In the genomic region with DNA sequence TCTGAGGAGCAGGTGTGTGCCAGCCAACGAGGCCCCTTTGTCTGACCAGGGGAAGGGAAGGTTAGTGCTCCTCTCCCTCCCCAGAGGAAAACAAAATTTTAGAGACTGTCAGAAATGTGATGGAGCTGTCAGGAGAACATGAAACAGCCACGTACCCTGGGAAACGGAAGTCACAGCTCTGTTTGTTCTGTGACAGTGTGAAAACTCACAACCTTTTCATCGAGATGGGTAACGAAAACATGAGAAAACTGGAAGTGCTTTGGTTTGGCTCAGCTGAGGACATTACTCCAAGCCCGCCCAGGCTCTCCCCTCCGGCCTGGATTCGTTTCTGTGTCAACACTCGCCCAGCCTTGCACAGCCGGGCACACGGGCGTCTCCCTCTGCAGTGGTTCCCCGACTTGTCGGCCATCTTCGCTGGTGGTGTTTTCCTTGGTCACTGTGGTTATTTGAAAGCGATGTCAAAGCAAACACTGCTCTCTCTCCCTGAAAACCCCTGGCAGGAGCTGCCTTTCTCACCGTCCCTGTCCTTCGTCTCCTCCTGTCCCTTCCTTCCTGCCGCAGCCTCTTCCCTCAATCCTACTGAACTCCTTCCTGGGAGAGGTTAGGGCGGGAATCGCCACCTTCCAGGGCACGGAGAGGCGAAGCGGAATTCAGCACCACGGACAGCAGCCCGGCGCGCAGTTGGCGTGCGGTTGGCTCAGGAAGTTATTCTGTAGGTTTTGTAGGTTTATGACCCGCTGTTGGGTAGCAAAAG, we compare ENCODE assay signal across 10 cellular contexts. TPM values are rescaled to one million over a fixed set of nuclear protein-coding genes. Genes with fewer than 3 reads are reported as not detected.
A peak's percentile ranks its signal among the peaks of the same experiment; 100 is the strongest.
DNase-seq lines count a peak whose midpoint lies in the region; ATAC-seq, FAIRE-seq and TF ChIP-seq lines count a peak whose summit lies in the region.
"Had no signal": no experiment of that assay in that cellular context is flagged by ENCODE, and none has a peak within 500 bp of the region (broad histone marks: within the 10 kb centered on the region; RNA-seq: fewer than 3 reads in every experiment).

No MANE protein-coding gene starts in this region.

- H3K36me3 Mint-ChIP-seq in T-helper 1 cell treated with Interleukin-12 subunit alpha and Interleukin-12 subunit beta and Interleukin-4 antibody, amounts not matched to agents 30 μg/mL and 1 μg/mL, for 36 hours (ENCODE audit: low read depth) = no peaks in the 10 kb centered on the region
- H3K36me3 Mint-ChIP-seq in progenitor cell of endocrine pancreas (ENCODE audit: insufficient read depth) = no peaks in the 10 kb centered on the region

- SMC1A ChIA-PET in GM12878 (lab: Charles Lee; ENCODE audit: uncharacterized antibody, unreplicated experiment) = interaction anchor here (1.0 kb wide), 1 partner anchor 491 kb away, joined by 5 read pairs; no protein-coding TSS in a partner anchor

- RAD21 ChIA-PET in GM12878 (lab: Charles Lee; ENCODE audit: unreplicated experiment) = interaction anchor here (2.8 kb wide), 1 partner anchor 478 kb away, joined by 36 read pairs; no protein-coding TSS in a partner anchor

- no peaks in the 10 kb centered on the region for H4K20me1 ChIP-seq in GM12878 (ENCODE audit: control insufficient read depth, insufficient read depth)

- CTCF ChIA-PET in GM12878 (lab: Yijun Ruan, JAX) = interaction anchor here (0.9 to 14.5 kb wide), 3 partner anchors 52 to 491 kb away, joined by 3 to 157 read pairs (median 3); no protein-coding TSS in a partner anchor

- no peak for TF ChIP-seq RAD21 in GM12878 (IDR thresholded peaks at IDR 0.05; ENCODE audit: insufficient read depth, low read depth, low read length)

- H3K27ac ChIP-seq in GM12878 (ENCODE audit: control insufficient read depth, insufficient read depth) = no peak overlapping the region
- no peak overlapping the region for H3K27ac ChIP-seq in kidney (ENCODE audit: low read depth in 2 of 2, low read length in 2 of 2)
- H3K27ac ChIP-seq in small intestine (ENCODE audit: low read depth in 1 of 2, low read length in 1 of 2) = no peak overlapping the region
- H3K27ac ChIP-seq: SJSA1 had no signal

- DNase-seq in COLO829 (ENCODE audit: low spot score) (peak; percentile 57), GM12878 (ENCODE audit: low read depth, low spot score) (no peak), progenitor cell of endocrine pancreas (ENCODE audit: low spot score, unreplicated experiment) (peak; percentile 74), kidney (no peak), small intestine (no peak)

- peaks cover 46% of the 10 kb centered on the region for H3K27me3 Mint-ChIP-seq in T-helper 1 cell treated with Interleukin-12 subunit alpha and Interleukin-12 subunit beta and Interleukin-4 antibody, amounts not matched to agents 30 μg/mL and 1 μg/mL, for 36 hours (ENCODE audit: low read depth)
- peaks cover 57% of the 10 kb centered on the region for H3K27me3 Mint-ChIP-seq in progenitor cell of endocrine pancreas

- BruUV-seq in GM12878 (replicated peaks; lab: Mats Ljungman, UMichigan) = no TSS peak

- no peak overlapping the region for H3K27ac Mint-ChIP-seq in T-helper 1 cell treated with Interleukin-12 subunit alpha and Interleukin-12 subunit beta and Interleukin-4 antibody, amounts not matched to agents 30 μg/mL and 1 μg/mL, for 36 hours
- H3K27ac Mint-ChIP-seq in progenitor cell of endocrine pancreas = peak overlapping the region; percentile 3

- H3K9ac ChIP-seq in GM12878 (ENCODE audit: control insufficient read depth, insufficient read depth, low read length) (no peak overlapping the region), kidney (ENCODE audit: low read length in 2 of 2) (no peak overlapping the region)

- in situ Hi-C loops in GM12878 (cut with MboI) = no loop called here

- H3K9me3 ChIP-seq in GM12878 (replicated peaks; ENCODE audit: control insufficient read depth, insufficient read depth, low read length) (no peaks in the 10 kb centered on the region), kidney (ENCODE audit: control insufficient read depth in 1 of 2, low read length in 2 of 2) (no peaks in the 10 kb centered on the region), small intestine (ENCODE audit: control insufficient read depth, low read depth) (no peaks in the 10 kb centered on the region)
- H3K9me3 ChIP-seq: SJSA1 had no signal

- H3K79me2 ChIP-seq in GM12878 (ENCODE audit: control insufficient read depth, insufficient read depth, low read length) = no peaks in the 10 kb centered on the region

- TF ChIP-seq CTCF in GM12878 (IDR thresholded peaks at IDR 0.05 in 2 of 3, conservative IDR thresholded peaks at IDR 0.05 in 1 of 3; ENCODE audit: control insufficient read depth in 2 of 3, extremely low read depth in 1 of 3, insufficient read depth in 1 of 3, low read depth in 3 of 3, low read length in 3 of 3) = no peak
- TF ChIP-seq CTCF in progenitor cell of endocrine pancreas (IDR thresholded peaks at IDR 0.05; ENCODE audit: unreplicated experiment) = no peak
- TF ChIP-seq CTCF in kidney (IDR thresholded peaks at IDR 0.05; ENCODE audit: borderline replicate concordance, extremely low read depth, insufficient read depth) = no peak

- H3K4me2 ChIP-seq in GM12878 (ENCODE audit: control insufficient read depth, insufficient read depth) = no peak overlapping the region

- H3K27me3 ChIP-seq in GM12878 (replicated peaks in 1 of 2; ENCODE audit: control insufficient read depth in 2 of 2, insufficient read depth in 2 of 2, low read length in 1 of 2) (peaks cover 3% of the 10 kb centered on the region in 2 experiments; a peak in 2 of 4 replicates), small intestine (ENCODE audit: control insufficient read depth in 2 of 2, insufficient read depth in 2 of 2, low read length in 2 of 2) (no peaks in the 10 kb centered on the region)

- POLR2A ChIA-PET in GM12878 (lab: Charles Lee) = no interaction called here

- intact Hi-C loops in GM12878 (cut with micrococcal nuclease; ENCODE audit: unreplicated experiment) = no loop called here
- intact Hi-C loops in kidney (cut with DNase I) = no loop called here

- no peak for TF ChIP-seq POLR2A in GM12878 (IDR thresholded peaks at IDR 0.05; ENCODE audit: low read depth, low read length)

- H2AFZ ChIP-seq in GM12878 (ENCODE audit: control insufficient read depth, low read depth, low read length) = no peak overlapping the region

- H3K4me3 ChIP-seq in GM12878 = no peak overlapping the region
- H3K4me3 ChIP-seq in kidney (ENCODE audit: low read length in 2 of 2) = no peak overlapping the region
- H3K4me3 ChIP-seq in small intestine (ENCODE audit: low read depth in 1 of 2, low read length in 2 of 2) = no peak overlapping the region
- H3K4me3 ChIP-seq: SJSA1 had no signal

- ATAC-seq in GM12878 (no peak), GM18517 (IDR thresholded peaks at IDR 0.05; ENCODE audit: unreplicated experiment) (no peak), GM19452 (IDR thresholded peaks at IDR 0.05; ENCODE audit: unreplicated experiment) (no peak)

- H3K4me1 ChIP-seq in GM12878 (ENCODE audit: control insufficient read depth, insufficient read depth, low read length) (no peaks in the 10 kb centered on the region), kidney (ENCODE audit: control insufficient read depth in 1 of 2, insufficient read depth in 1 of 2, low read depth in 1 of 2, low read length in 2 of 2) (no peaks in the 10 kb centered on the region), small intestine (ENCODE audit: control insufficient read depth in 2 of 2, insufficient read depth in 1 of 2, low read depth in 1 of 2, low read length in 1 of 2) (no peaks in the 10 kb centered on the region)
- H3K4me1 ChIP-seq: SJSA1 had no signal

- peak overlapping the region; percentile 15 for H3K4me3 Mint-ChIP-seq in T-helper 1 cell treated with Interleukin-12 subunit alpha and Interleukin-12 subunit beta and Interleukin-4 antibody, amounts not matched to agents 30 μg/mL and 1 μg/mL, for 36 hours
- H3K4me3 Mint-ChIP-seq in progenitor cell of endocrine pancreas (ENCODE audit: low read depth) = no peak overlapping the region

- TF ChIP-seq EP300 in GM12878 (IDR thresholded peaks at IDR 0.05; ENCODE audit: borderline replicate concordance in 1 of 2, control insufficient read depth in 1 of 2, low read depth in 2 of 2, low read length in 2 of 2) = no peak

- WGBS in GM12878 (ENCODE audit: insufficient coverage, insufficient replicate concordance, low lambda C conversion rate, missing lambda C conversion rate) = 29% methylated on average over 31 of the region's 31 CpGs
- 26 to 36% (median 29%) methylated on average over 31 of the region's 31 CpGs for WGBS in small intestine, 3 donors

- no peak for FAIRE-seq in GM12878 (lab: Jason Lieb, UNC)
- no peak for FAIRE-seq in kidney (lab: Jason Lieb, UNC)
- FAIRE-seq in small intestine (lab: Jason Lieb, UNC) = no peak
- FAIRE-seq: islet of Langerhans had no signal

- no peaks in the 10 kb centered on the region for H3K9me3 Mint-ChIP-seq in T-helper 1 cell treated with Interleukin-12 subunit alpha and Interleukin-12 subunit beta and Interleukin-4 antibody, amounts not matched to agents 30 μg/mL and 1 μg/mL, for 36 hours
- H3K9me3 Mint-ChIP-seq in progenitor cell of endocrine pancreas (ENCODE audit: low read depth) = no peaks in the 10 kb centered on the region

- H3K4me1 Mint-ChIP-seq in T-helper 1 cell treated with Interleukin-12 subunit alpha and Interleukin-12 subunit beta and Interleukin-4 antibody, amounts not matched to agents 30 μg/mL and 1 μg/mL, for 36 hours (ENCODE audit: low read depth) = peaks cover 21% of the 10 kb centered on the region
- no peaks in the 10 kb centered on the region for H3K4me1 Mint-ChIP-seq in progenitor cell of endocrine pancreas (ENCODE audit: low read depth)

- H3K36me3 ChIP-seq in GM12878 (ENCODE audit: control insufficient read depth in 2 of 2, insufficient read depth in 2 of 2, low read length in 1 of 2) (no peaks in the 10 kb centered on the region), kidney (ENCODE audit: control insufficient read depth in 1 of 2, insufficient read depth in 2 of 2, low read length in 2 of 2) (no peaks in the 10 kb centered on the region), small intestine (ENCODE audit: control insufficient read depth in 2 of 2, insufficient read depth in 2 of 2, low read length in 2 of 2) (no peaks in the 10 kb centered on the region)
- H3K36me3 ChIP-seq: SJSA1 had no signal

RNA-seq across cellular contexts. Expression of a gene that starts 12.9 kb away (rescaled TPM):
- total RNA-seq in GM12878 (2013; cell fraction: nucleolus; rRNA removed) = 43.6 and 46.7 TPM in 2 replicates
- total RNA-seq in GM12878 (2014; rRNA removed) = 106 and 132 TPM in 2 replicates
- total RNA-seq in GM12878 (2014; rRNA removed; fragmentation: Illumina TruSeq; extraction: Trizol) = 36.6 and 47.5 TPM in 2 replicates
- 83.6 and 85.7 TPM in 2 replicates for total RNA-seq in GM12878 (2021)
- 23.5 TPM for polyA plus RNA-seq in GM12878 (2011; ENCODE audit: low read depth)
- 48.1 and 71.5 TPM in 2 replicates for polyA plus RNA-seq in GM12878 (2011; rRNA removed)
- 100 and 140 TPM in 2 replicates for polyA plus RNA-seq in GM12878 (2011; cell fraction: cytosol; rRNA removed)
- polyA plus RNA-seq in GM12878 (2011; cell fraction: nucleus; rRNA removed) = 73.0 and 84.9 TPM in 2 replicates
- 59.4 and 59.8 TPM in 2 replicates for polyA plus RNA-seq in GM12878 (2012)
- 8.8 and 20.3 TPM in 2 replicates for polyA plus RNA-seq in GM12878 (2014; fragmentation: Illumina TruSeq; extraction: Trizol)
- polyA plus RNA-seq in GM12878 (2014; fragmentation: Nextera tagmentation; extraction: Ambion mirVana) = 10 to 100 TPM in 1 of 2 experiments, 1 to 10 TPM in 1; 2.7 to 14.3 TPM
- polyA plus RNA-seq in GM12878 (2014; rRNA removed) = 146 and 170 TPM in 2 replicates
- 100 to 1,000 TPM; 178 to 206 TPM for polyA plus RNA-seq in GM12878 (2016; fragmentation: Nextera tagmentation; extraction: Ambion mirVana)
- 11.3 and 24.2 TPM in 2 replicates for polyA minus RNA-seq in GM12878 (2011; rRNA and poly(A)+ RNA removed)
- 8.0 and 9.8 TPM in 2 replicates for polyA minus RNA-seq in GM12878 (2011; cell fraction: cytosol; rRNA and poly(A)+ RNA removed)
- polyA minus RNA-seq in GM12878 (2011; cell fraction: nucleus; rRNA and poly(A)+ RNA removed) = 19.3 and 32.1 TPM in 2 replicates
- total RNA-seq in progenitor cell of endocrine pancreas = 45.2 and 48.2 TPM in 2 replicates
- 51.8 TPM for total RNA-seq in kidney
- 180 TPM for polyA plus RNA-seq in kidney (ENCODE audit: insufficient read depth, low read depth, low replicate concordance)
- polyA plus RNA-seq in small intestine = 100 to 1,000 TPM; 179 to 186 (median 183) TPM

RNA-seq across cellular contexts. Expression of a gene that starts 25.1 kb away (rescaled TPM):
- total RNA-seq in GM12878 (2013; cell fraction: nucleolus; rRNA removed) = 0.07 and 0.10 TPM in 2 replicates
- total RNA-seq in GM12878 (2014; rRNA removed) = not detected in 2 replicates
- total RNA-seq in GM12878 (2014; rRNA removed; fragmentation: Illumina TruSeq; extraction: Trizol) = not detected in 2 replicates
- total RNA-seq in GM12878 (2021) = 0.03 TPM in 2 replicates
- polyA plus RNA-seq in GM12878 (2011; ENCODE audit: low read depth) = not detected
- polyA plus RNA-seq in GM12878 (2011; rRNA removed) = 0.01 TPM in 1 of 2 replicates, not detected in the other
- polyA plus RNA-seq in GM12878 (2011; cell fraction: cytosol; rRNA removed) = 0.01 TPM in 1 of 2 replicates, not detected in the other
- polyA plus RNA-seq in GM12878 (2011; cell fraction: nucleus; rRNA removed) = 0.04 and 0.06 TPM in 2 replicates
- polyA plus RNA-seq in GM12878 (2012) = not detected in 2 replicates
- not detected in 2 replicates for polyA plus RNA-seq in GM12878 (2014; fragmentation: Illumina TruSeq; extraction: Trizol)
- polyA plus RNA-seq in GM12878 (2014; fragmentation: Nextera tagmentation; extraction: Ambion mirVana) = not detected
- not detected in 2 replicates for polyA plus RNA-seq in GM12878 (2014; rRNA removed)
- polyA plus RNA-seq in GM12878 (2016; fragmentation: Nextera tagmentation; extraction: Ambion mirVana) = not detected
- polyA minus RNA-seq in GM12878 (2011; rRNA and poly(A)+ RNA removed) = under 0.01 TPM in 1 of 2 replicates, not detected in the other
- polyA minus RNA-seq in GM12878 (2011; cell fraction: cytosol; rRNA and poly(A)+ RNA removed) = not detected in 2 replicates
- polyA minus RNA-seq in GM12878 (2011; cell fraction: nucleus; rRNA and poly(A)+ RNA removed) = not detected in 2 replicates
- 0.24 and 0.41 TPM in 2 replicates for total RNA-seq in progenitor cell of endocrine pancreas
- total RNA-seq in kidney = 0.63 TPM
- not detected for polyA plus RNA-seq in kidney (ENCODE audit: insufficient read depth, low read depth, low replicate concordance)
- polyA plus RNA-seq in small intestine = under 1 TPM in 2 of 3 donors, not detected in 1; under 0.01 to 0.18 TPM

RNA-seq across cellular contexts. Expression of a gene that starts 25.1 kb away (rescaled TPM):
- 140 and 144 TPM in 2 replicates for total RNA-seq in GM12878 (2013; cell fraction: nucleolus; rRNA removed)
- total RNA-seq in GM12878 (2014; rRNA removed) = 308 and 320 TPM in 2 replicates
- 340 and 355 TPM in 2 replicates for total RNA-seq in GM12878 (2014; rRNA removed; fragmentation: Illumina TruSeq; extraction: Trizol)
- total RNA-seq in GM12878 (2021) = 326 and 331 TPM in 2 replicates
- polyA plus RNA-seq in GM12878 (2011; ENCODE audit: low read depth) = 395 TPM
- 566 and 603 TPM in 2 replicates for polyA plus RNA-seq in GM12878 (2011; rRNA removed)
- 689 and 827 TPM in 2 replicates for polyA plus RNA-seq in GM12878 (2011; cell fraction: cytosol; rRNA removed)
- 737 and 862 TPM in 2 replicates for polyA plus RNA-seq in GM12878 (2011; cell fraction: nucleus; rRNA removed)
- polyA plus RNA-seq in GM12878 (2012) = 477 and 719 TPM in 2 replicates
- polyA plus RNA-seq in GM12878 (2014; fragmentation: Illumina TruSeq; extraction: Trizol) = 520 and 576 TPM in 2 replicates
- 100 to 1,000 TPM in 1 of 2 experiments, 10 to 100 TPM in 1; 88.3 to 187 TPM for polyA plus RNA-seq in GM12878 (2014; fragmentation: Nextera tagmentation; extraction: Ambion mirVana)
- polyA plus RNA-seq in GM12878 (2014; rRNA removed) = 508 and 605 TPM in 2 replicates
- 100 to 1,000 TPM; 165 to 178 TPM for polyA plus RNA-seq in GM12878 (2016; fragmentation: Nextera tagmentation; extraction: Ambion mirVana)
- polyA minus RNA-seq in GM12878 (2011; rRNA and poly(A)+ RNA removed) = 145 and 253 TPM in 2 replicates
- 58.9 and 61.0 TPM in 2 replicates for polyA minus RNA-seq in GM12878 (2011; cell fraction: cytosol; rRNA and poly(A)+ RNA removed)
- polyA minus RNA-seq in GM12878 (2011; cell fraction: nucleus; rRNA and poly(A)+ RNA removed) = 146 and 184 TPM in 2 replicates
- total RNA-seq in progenitor cell of endocrine pancreas = 332 and 356 TPM in 2 replicates
- total RNA-seq in kidney = 261 TPM
- polyA plus RNA-seq in kidney (ENCODE audit: insufficient read depth, low read depth, low replicate concordance) = 293 TPM
- 100 to 1,000 TPM; 471 to 709 (median 539) TPM for polyA plus RNA-seq in small intestine

RNA-seq across cellular contexts. Expression of a gene that starts 43.4 kb away (rescaled TPM):
- total RNA-seq in GM12878 (2013; cell fraction: nucleolus; rRNA removed) = 32.3 and 33.3 TPM in 2 replicates
- total RNA-seq in GM12878 (2014; rRNA removed) (27.9 and 28.3 TPM in 2 replicates), GM12878 (2014; rRNA removed; fragmentation: Illumina TruSeq; extraction: Trizol) (24.0 and 26.4 TPM in 2 replicates), GM12878 (2021) (50.9 and 52.3 TPM in 2 replicates), progenitor cell of endocrine pancreas (30.5 and 32.4 TPM in 2 replicates), kidney (27.9 TPM)
- 17.7 TPM for polyA plus RNA-seq in GM12878 (2011; ENCODE audit: low read depth)
- polyA plus RNA-seq in GM12878 (2011; rRNA removed) (21.3 and 27.9 TPM in 2 replicates), GM12878 (2014; fragmentation: Illumina TruSeq; extraction: Trizol) (33.1 and 35.8 TPM in 2 replicates), GM12878 (2014; fragmentation: Nextera tagmentation; extraction: Ambion mirVana) (10 to 100 TPM; 12.4 to 13.8 TPM), GM12878 (2014; rRNA removed) (30.6 and 35.2 TPM in 2 replicates), GM12878 (2016; fragmentation: Nextera tagmentation; extraction: Ambion mirVana) (10 to 100 TPM; 43.2 to 46.3 TPM), kidney (ENCODE audit: insufficient read depth, low read depth, low replicate concordance) (13.0 TPM), small intestine (10 to 100 TPM; 12.2 to 22.1 (median 15.4) TPM)
- polyA plus RNA-seq in GM12878 (2011; cell fraction: cytosol; rRNA removed) = 29.7 and 30.5 TPM in 2 replicates
- 19.1 and 27.5 TPM in 2 replicates for polyA plus RNA-seq in GM12878 (2011; cell fraction: nucleus; rRNA removed)
- 22.3 and 24.9 TPM in 2 replicates for polyA plus RNA-seq in GM12878 (2012)
- 40.1 and 42.5 TPM in 2 replicates for polyA minus RNA-seq in GM12878 (2011; rRNA and poly(A)+ RNA removed)
- polyA minus RNA-seq in GM12878 (2011; cell fraction: cytosol; rRNA and poly(A)+ RNA removed) = 15.5 and 17.6 TPM in 2 replicates
- polyA minus RNA-seq in GM12878 (2011; cell fraction: nucleus; rRNA and poly(A)+ RNA removed) = 11.0 and 23.4 TPM in 2 replicates

Comparison
In these comparisons a context has a peak if more than half of its experiments do, and no peak if none do; other contexts are left out.
1. DNase-seq: peak in COLO829 (single experiment) and progenitor cell of endocrine pancreas (single experiment); none in GM12878 (single experiment), kidney (single experiment) and small intestine (single experiment).